ENCODE assay signal across 26 cellular contexts in the genomic region with DNA sequence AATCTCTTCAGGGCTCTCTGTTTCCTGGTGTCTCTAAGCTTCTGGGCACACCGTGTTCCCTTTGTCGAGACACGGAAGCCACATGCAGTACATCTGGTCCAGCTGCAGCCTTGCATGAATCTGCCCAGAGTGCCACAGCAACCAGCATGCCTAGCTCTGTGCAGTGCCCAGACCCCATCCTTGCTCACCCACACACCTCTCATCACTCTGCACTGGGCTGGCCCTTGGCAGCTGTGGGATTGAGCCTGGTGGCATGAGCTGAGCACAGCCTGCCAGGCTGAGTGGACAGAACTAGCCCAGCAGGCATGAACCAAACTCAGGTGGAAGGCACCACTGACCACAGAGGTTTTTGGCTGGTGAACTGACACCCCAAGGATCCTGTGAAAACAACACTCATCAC.
"Had no signal": no experiment of that assay in that cellular context is flagged by ENCODE, and none has a peak within 500 bp of the region (broad histone marks: within the 10 kb centered on the region; RNA-seq: fewer than 3 reads in every experiment).

No MANE protein-coding gene starts in this region.

- H3K27me3 ChIP-seq: adrenal gland, SJCRH30 had no signal

- H3K36me3 ChIP-seq: adrenal gland, SJCRH30 had no signal

- FAIRE-seq: bronchial epithelial cell, K562 had no signal

- H3K27ac Mint-ChIP-seq: activated CD4-positive, alpha-beta T cell treated with anti-CD3 and anti-CD28 coated beads, Interleukin-2, amount 10 ng/mL, durations not matched to agents 24 days and 14 days; activated CD8-positive, alpha-beta T cell treated with anti-CD3 and anti-CD28 coated beads for 36 hours; activated naive CD4-positive, alpha-beta T cell treated with anti-CD3 and anti-CD28 coated beads, Interleukin-2, amount 50 U/mL, for 24 hours; activated T-cell treated with anti-CD3 and anti-CD28 coated beads, Interleukin-2, amount 50 U/mL, for 24 hours; activated T-helper 2 cell treated with anti-CD3 and anti-CD28 coated beads, Interferon-gamma antibody, Interleukin-2, Interleukin-4, amounts not matched to agents 10 μg/mL and 5 μg/mL and 100 μg/mL, durations not matched to agents 14 hours and 24 hours and 36 hours; brain had no signal

- H3K9me3 ChIP-seq: adrenal gland, SJCRH30 had no signal

- DNase-seq: activated CD4-positive, alpha-beta T cell treated with anti-CD3 and anti-CD28 coated beads, Interleukin-2, amount 10 ng/mL, durations not matched to agents 24 days and 14 days; activated CD4-positive, alpha-beta T cell treated with anti-CD3 and anti-CD28 coated beads, Interleukin-2, amount 50 U/mL, for 4 hours; activated CD8-positive, alpha-beta T cell treated with anti-CD3 and anti-CD28 coated beads for 36 hours; activated gamma-delta T cell; activated naive CD4-positive, alpha-beta T cell treated with Interleukin-2 at 50 U/mL for 16 hours; activated T-cell treated with anti-CD3 and anti-CD28 coated beads, Interleukin-2, amount 50 U/mL, for 24 hours; adrenal gland; caudate nucleus; NCI-H1105 treated with DMSO at 0.1 percent for 48 hours; NCI-H1436; NCI-H1694; NCI-H2029; NCI-H2107; NCI-H2171; NCI-H510A; NCI-H526; NCI-H748 treated with DMSO at 0.1 percent for 48 hours; SHP77; T1000 had no signal

- H3K4me3 ChIP-seq: adrenal gland, K562, SJCRH30, SK-N-MC had no signal

- ATAC-seq: activated CD8-positive, alpha-beta T cell treated with anti-CD3 and anti-CD28 coated beads for 36 hours; K562 had no signal

- H3K4me1 ChIP-seq: adrenal gland, SJCRH30 had no signal

- H3K27ac ChIP-seq: adrenal gland, SJCRH30, SK-N-MC had no signal

- H3K9me3 Mint-ChIP-seq: activated CD4-positive, alpha-beta T cell treated with anti-CD3 and anti-CD28 coated beads, Interleukin-2, amount 10 ng/mL, durations not matched to agents 24 days and 14 days had no signal

- H3K36me3 Mint-ChIP-seq: activated naive CD4-positive, alpha-beta T cell treated with anti-CD3 and anti-CD28 coated beads, Interleukin-2, amount 50 U/mL, for 24 hours; brain had no signal
